Comparison of ENCODE assay signal across 1 cellular context in the genomic region with DNA sequence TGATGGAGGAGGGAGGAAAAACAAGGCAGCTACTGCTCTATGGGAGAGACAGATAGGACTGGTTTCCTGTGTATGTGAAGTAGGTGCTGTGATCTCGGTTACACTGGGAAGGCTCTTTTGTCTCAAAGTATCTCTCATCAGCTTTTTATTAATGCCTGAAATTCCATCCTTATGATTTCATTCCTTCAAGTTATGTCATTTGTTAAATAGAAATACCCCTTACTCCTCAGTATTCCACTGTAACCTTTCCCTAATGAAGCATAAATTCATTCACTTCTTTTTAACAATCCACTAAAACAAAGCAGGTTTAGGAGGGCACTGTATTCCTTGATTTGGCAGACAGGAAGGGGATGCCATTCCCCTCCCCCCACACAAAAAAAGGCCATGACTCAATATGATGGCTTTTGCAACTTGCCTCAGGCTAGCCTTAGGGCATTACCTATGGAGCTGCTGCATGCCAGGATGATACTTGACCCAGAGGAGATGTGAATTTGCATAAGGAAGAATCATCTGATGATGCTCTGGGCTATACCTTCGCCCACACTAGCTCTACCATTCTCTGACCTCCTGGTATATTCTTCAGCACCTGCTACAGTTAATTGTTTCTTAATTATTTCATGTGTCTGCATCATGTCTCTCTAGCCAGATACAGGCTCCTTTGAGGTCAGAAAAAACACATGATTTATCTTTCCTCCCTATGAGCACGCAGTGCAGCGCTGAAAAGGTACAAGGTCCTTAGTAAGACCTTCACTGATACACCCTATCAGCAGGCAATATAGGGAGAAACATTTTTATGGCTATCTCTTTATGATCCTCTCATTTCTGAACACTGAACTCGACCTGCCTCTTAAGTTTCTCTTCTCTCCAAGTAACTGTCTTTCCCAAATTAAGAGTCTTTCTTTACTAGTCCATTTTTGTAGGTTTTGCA.
A peak's percentile ranks its signal among the peaks of the same experiment; 100 is the strongest.
TF ChIP-seq lines count a peak whose summit lies in the region.

No MANE protein-coding gene starts in this region.

TF ChIP-seq in HEK293, 187 proteins besides CTCF, POLR2A, EP300 and RAD21 (continued from another document):
- TF ChIP-seq, protein P1, sequence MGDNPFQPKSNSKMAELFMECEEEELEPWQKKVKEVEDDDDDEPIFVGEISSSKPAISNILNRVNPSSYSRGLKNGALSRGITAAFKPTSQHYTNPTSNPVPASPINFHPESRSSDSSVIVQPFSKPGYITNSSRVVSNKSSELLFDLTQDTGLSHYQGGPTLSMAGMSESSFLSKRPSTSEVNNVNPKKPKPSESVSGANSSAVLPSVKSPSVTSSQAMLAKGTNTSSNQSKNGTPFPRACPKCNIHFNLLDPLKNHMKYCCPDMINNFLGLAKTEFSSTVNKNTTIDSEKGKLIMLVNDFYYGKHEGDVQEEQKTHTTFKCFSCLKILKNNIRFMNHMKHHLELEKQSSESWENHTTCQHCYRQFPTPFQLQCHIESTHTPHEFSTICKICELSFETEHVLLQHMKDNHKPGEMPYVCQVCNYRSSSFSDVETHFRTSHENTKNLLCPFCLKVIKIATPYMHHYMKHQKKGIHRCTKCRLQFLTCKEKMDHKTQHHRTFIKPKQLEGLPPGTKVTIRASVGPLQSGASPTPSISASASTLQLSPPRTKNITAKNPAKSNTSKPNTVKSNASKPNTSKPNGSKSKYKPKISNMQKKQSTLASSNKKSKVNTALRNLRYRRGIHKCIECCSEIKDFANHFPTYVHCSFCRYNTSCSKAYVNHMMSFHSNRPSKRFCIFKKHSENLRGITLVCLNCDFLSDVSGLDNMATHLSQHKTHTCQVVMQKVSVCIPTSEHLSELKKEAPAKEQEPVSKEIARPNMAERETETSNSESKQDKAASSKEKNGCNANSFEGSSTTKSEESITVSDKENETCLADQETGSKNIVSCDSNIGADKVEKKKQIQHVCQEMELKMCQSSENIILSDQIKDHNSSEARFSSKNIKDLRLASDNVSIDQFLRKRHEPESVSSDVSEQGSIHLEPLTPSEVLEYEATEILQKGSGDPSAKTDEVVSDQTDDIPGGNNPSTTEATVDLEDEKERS (tag by site-specific recombination; IDR thresholded peaks at IDR 0.05): no peak
- TF ChIP-seq, protein P2, sequence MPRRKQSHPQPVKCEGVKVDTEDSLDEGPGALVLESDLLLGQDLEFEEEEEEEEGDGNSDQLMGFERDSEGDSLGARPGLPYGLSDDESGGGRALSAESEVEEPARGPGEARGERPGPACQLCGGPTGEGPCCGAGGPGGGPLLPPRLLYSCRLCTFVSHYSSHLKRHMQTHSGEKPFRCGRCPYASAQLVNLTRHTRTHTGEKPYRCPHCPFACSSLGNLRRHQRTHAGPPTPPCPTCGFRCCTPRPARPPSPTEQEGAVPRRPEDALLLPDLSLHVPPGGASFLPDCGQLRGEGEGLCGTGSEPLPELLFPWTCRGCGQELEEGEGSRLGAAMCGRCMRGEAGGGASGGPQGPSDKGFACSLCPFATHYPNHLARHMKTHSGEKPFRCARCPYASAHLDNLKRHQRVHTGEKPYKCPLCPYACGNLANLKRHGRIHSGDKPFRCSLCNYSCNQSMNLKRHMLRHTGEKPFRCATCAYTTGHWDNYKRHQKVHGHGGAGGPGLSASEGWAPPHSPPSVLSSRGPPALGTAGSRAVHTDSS (tag by site-specific recombination; IDR thresholded peaks at IDR 0.05): no peak
- TF ChIP-seq, protein P3, sequence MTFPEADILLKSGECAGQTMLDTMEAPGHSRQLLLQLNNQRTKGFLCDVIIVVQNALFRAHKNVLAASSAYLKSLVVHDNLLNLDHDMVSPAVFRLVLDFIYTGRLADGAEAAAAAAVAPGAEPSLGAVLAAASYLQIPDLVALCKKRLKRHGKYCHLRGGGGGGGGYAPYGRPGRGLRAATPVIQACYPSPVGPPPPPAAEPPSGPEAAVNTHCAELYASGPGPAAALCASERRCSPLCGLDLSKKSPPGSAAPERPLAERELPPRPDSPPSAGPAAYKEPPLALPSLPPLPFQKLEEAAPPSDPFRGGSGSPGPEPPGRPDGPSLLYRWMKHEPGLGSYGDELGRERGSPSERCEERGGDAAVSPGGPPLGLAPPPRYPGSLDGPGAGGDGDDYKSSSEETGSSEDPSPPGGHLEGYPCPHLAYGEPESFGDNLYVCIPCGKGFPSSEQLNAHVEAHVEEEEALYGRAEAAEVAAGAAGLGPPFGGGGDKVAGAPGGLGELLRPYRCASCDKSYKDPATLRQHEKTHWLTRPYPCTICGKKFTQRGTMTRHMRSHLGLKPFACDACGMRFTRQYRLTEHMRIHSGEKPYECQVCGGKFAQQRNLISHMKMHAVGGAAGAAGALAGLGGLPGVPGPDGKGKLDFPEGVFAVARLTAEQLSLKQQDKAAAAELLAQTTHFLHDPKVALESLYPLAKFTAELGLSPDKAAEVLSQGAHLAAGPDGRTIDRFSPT (tag by site-specific recombination; IDR thresholded peaks at IDR 0.05): peak; percentile 69; the same call in 1 of the 2 replicates
- no peak for TF ChIP-seq ZNF416 (tag by site-specific recombination; IDR thresholded peaks at IDR 0.05)
- TF ChIP-seq, protein P4, sequence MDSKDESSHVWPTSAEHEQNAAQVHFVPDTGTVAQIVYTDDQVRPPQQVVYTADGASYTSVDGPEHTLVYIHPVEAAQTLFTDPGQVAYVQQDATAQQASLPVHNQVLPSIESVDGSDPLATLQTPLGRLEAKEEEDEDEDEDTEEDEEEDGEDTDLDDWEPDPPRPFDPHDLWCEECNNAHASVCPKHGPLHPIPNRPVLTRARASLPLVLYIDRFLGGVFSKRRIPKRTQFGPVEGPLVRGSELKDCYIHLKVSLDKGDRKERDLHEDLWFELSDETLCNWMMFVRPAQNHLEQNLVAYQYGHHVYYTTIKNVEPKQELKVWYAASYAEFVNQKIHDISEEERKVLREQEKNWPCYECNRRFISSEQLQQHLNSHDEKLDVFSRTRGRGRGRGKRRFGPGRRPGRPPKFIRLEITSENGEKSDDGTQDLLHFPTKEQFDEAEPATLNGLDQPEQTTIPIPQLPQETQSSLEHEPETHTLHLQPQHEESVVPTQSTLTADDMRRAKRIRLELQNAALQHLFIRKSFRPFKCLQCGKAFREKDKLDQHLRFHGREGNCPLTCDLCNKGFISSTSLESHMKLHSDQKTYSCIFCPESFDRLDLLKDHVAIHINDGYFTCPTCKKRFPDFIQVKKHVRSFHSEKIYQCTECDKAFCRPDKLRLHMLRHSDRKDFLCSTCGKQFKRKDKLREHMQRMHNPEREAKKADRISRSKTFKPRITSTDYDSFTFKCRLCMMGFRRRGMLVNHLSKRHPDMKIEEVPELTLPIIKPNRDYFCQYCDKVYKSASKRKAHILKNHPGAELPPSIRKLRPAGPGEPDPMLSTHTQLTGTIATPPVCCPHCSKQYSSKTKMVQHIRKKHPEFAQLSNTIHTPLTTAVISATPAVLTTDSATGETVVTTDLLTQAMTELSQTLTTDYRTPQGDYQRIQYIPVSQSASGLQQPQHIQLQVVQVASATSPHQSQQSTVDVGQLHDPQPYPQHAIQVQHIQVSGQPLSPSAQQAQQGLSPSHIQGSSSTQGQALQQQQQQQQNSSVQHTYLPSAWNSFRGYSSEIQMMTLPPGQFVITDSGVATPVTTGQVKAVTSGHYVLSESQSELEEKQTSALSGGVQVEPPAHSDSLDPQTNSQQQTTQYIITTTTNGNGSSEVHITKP (tag by site-specific recombination; IDR thresholded peaks at IDR 0.05): no peak
- TF ChIP-seq ZNF701 (tag by site-specific recombination; IDR thresholded peaks at IDR 0.05): no peak
- no peak for TF ChIP-seq PRDM1 (tag by site-specific recombination; IDR thresholded peaks at IDR 0.05)
- no peak for TF ChIP-seq HOXC10 (CRISPR knock-in tag; IDR thresholded peaks at IDR 0.05)
- TF ChIP-seq ZNF292 (tag by site-specific recombination; IDR thresholded peaks at IDR 0.05; ENCODE audit: borderline replicate concordance, low read depth): no peak
- TF ChIP-seq ZNF521 (tag by site-specific recombination; IDR thresholded peaks at IDR 0.05): no peak
- TF ChIP-seq ZNF48 (tag by site-specific recombination; IDR thresholded peaks at IDR 0.05): no peak
- no peak for TF ChIP-seq GLI2 (tag by site-specific recombination; IDR thresholded peaks at IDR 0.05; ENCODE audit: borderline replicate concordance, low read depth)
- TF ChIP-seq ZNF214 (tag by site-specific recombination; IDR thresholded peaks at IDR 0.05; ENCODE audit: borderline replicate concordance): no peak
- no peak for TF ChIP-seq ZIC2 (tag by site-specific recombination; IDR thresholded peaks at IDR 0.05)
- TF ChIP-seq, protein P5, sequence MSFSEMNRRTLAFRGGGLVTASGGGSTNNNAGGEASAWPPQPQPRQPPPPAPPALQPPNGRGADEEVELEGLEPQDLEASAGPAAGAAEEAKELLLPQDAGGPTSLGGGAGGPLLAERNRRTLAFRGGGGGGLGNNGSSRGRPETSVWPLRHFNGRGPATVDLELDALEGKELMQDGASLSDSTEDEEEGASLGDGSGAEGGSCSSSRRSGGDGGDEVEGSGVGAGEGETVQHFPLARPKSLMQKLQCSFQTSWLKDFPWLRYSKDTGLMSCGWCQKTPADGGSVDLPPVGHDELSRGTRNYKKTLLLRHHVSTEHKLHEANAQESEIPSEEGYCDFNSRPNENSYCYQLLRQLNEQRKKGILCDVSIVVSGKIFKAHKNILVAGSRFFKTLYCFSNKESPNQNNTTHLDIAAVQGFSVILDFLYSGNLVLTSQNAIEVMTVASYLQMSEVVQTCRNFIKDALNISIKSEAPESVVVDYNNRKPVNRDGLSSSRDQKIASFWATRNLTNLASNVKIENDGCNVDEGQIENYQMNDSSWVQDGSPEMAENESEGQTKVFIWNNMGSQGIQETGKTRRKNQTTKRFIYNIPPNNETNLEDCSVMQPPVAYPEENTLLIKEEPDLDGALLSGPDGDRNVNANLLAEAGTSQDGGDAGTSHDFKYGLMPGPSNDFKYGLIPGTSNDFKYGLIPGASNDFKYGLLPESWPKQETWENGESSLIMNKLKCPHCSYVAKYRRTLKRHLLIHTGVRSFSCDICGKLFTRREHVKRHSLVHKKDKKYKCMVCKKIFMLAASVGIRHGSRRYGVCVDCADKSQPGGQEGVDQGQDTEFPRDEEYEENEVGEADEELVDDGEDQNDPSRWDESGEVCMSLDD (tag by site-specific recombination; IDR thresholded peaks at IDR 0.05): no peak
- no peak for TF ChIP-seq ZSCAN30 (tag by site-specific recombination; IDR thresholded peaks at IDR 0.05)
- TF ChIP-seq, protein P6, sequence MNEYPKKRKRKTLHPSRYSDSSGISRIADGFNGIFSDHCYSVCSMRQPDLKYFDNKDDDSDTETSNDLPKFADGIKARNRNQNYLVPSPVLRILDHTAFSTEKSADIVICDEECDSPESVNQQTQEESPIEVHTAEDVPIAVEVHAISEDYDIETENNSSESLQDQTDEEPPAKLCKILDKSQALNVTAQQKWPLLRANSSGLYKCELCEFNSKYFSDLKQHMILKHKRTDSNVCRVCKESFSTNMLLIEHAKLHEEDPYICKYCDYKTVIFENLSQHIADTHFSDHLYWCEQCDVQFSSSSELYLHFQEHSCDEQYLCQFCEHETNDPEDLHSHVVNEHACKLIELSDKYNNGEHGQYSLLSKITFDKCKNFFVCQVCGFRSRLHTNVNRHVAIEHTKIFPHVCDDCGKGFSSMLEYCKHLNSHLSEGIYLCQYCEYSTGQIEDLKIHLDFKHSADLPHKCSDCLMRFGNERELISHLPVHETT (tag by site-specific recombination; IDR thresholded peaks at IDR 0.05): no peak
- no peak for TF ChIP-seq ZNF560 (tag by site-specific recombination; IDR thresholded peaks at IDR 0.05; ENCODE audit: borderline replicate concordance)
- peak; percentile 9; the same call in 1 of the 2 replicates for TF ChIP-seq RBAK (tag by site-specific recombination; IDR thresholded peaks at IDR 0.05)
- TF ChIP-seq, protein P7, sequence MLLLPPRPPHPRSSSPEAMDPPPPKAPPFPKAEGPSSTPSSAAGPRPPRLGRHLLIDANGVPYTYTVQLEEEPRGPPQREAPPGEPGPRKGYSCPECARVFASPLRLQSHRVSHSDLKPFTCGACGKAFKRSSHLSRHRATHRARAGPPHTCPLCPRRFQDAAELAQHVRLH (tag by site-specific recombination; IDR thresholded peaks at IDR 0.05): no peak
- TF ChIP-seq ZNF274 (IDR thresholded peaks at IDR 0.05; ENCODE audit: low read length): no peak
- no peak for TF ChIP-seq ZNF274 (tag by site-specific recombination; IDR thresholded peaks at IDR 0.05; ENCODE audit: borderline replicate concordance)
- TF ChIP-seq SALL2 (tag by site-specific recombination; IDR thresholded peaks at IDR 0.05; ENCODE audit: borderline replicate concordance): no peak
